25 cellular contexts compared by ENCODE assay signal in the genomic region with DNA sequence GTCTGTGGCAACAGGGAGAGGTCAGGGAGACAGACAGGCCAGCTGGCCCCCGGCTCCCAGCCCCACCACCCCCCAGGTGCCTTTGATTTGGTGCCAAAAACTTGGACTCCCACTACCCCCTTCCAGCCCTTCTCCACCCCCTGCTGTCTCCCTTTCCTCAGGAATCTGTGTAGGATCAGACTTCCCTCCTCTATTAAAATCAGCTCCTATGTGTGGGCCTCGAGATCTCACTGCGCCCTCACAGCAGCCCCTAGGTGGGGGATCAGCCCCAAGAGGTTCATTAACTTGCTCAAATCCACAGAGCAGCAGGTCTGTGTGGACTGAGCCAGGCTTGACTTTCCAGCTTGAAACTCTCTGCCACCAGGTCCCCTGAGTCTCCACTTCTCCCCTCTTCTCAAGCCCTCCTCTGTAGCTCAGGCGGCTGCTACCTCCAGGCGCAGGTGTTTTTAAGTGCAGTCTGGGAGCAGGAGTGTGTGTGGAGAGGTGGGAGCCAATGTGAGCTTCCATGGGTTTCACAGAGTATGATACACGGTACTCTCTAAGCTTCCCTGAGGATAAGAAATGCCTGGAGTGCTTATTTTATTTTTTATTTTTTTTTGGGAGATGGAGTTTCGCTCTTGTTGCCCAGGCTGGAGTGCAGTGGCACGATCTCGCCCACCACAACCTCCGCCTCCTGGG. TPM values are rescaled to one million over a fixed set of nuclear protein-coding genes. Genes with fewer than 3 reads are reported as not detected.
DNase-seq lines count a peak whose midpoint lies in the region; ATAC-seq and TF ChIP-seq lines count a peak whose summit lies in the region.
"Had no signal": no experiment of that assay in that cellular context is flagged by ENCODE, and none has a peak within 500 bp of the region (broad histone marks: within the 10 kb centered on the region; RNA-seq: fewer than 3 reads in every experiment).

No MANE protein-coding gene starts in this region.

- H3K36me3 ChIP-seq in osteoblast (ENCODE audit: insufficient read depth, low read length) = no peaks in the 10 kb centered on the region
- H3K36me3 ChIP-seq: MG63 had no signal

- H3K27ac Mint-ChIP-seq in dendritic cell treated with granulocyte-macrophage colony-stimulating factor and Interleukin-4, amounts not matched to agents 40 ng/mL and 50 ng/mL, for 4 days = peak overlapping the region; percentile 55
- no peak overlapping the region for H3K27ac Mint-ChIP-seq in stimulated activated effector memory CD8-positive, alpha-beta T cell treated with anti-CD3 and anti-CD28 coated beads, Interleukin-12 subunit alpha, Interleukin-12 subunit beta, amount 100 ng/mL, for 72 hours
- no peak overlapping the region for H3K27ac Mint-ChIP-seq in activated T-helper 17 cell treated with anti-CD3 and anti-CD28 coated beads, Interleukin-2, amount 50 U/mL, for 72 hours

- H3K4me3 Mint-ChIP-seq in dendritic cell treated with granulocyte-macrophage colony-stimulating factor and Interleukin-4, amounts not matched to agents 40 ng/mL and 50 ng/mL, for 4 days = no peak overlapping the region
- H3K4me3 Mint-ChIP-seq in stimulated activated effector memory CD8-positive, alpha-beta T cell treated with anti-CD3 and anti-CD28 coated beads, Interleukin-12 subunit alpha, Interleukin-12 subunit beta, amount 100 ng/mL, for 72 hours = no peak overlapping the region
- no peak overlapping the region for H3K4me3 Mint-ChIP-seq in activated T-helper 17 cell treated with anti-CD3 and anti-CD28 coated beads, Interleukin-2, amount 50 U/mL, for 72 hours

- no peak overlapping the region for H2AFZ ChIP-seq in osteoblast (ENCODE audit: low read length)

- TF ChIP-seq CTCF in osteoblast (IDR thresholded peaks at IDR 0.05; ENCODE audit: extremely low read depth, low read depth, low read length) = no peak

- H3K27ac ChIP-seq in osteoblast (ENCODE audit: low read depth, low read length) = no peak overlapping the region
- H3K27ac ChIP-seq: BLaER1 had no signal

- H3K36me3 Mint-ChIP-seq in dendritic cell treated with granulocyte-macrophage colony-stimulating factor and Interleukin-4, amounts not matched to agents 40 ng/mL and 50 ng/mL, for 4 days (ENCODE audit: low read depth) = no peaks in the 10 kb centered on the region
- no peaks in the 10 kb centered on the region for H3K36me3 Mint-ChIP-seq in stimulated activated effector memory CD8-positive, alpha-beta T cell treated with anti-CD3 and anti-CD28 coated beads, Interleukin-12 subunit alpha, Interleukin-12 subunit beta, amount 100 ng/mL, for 72 hours
- H3K36me3 Mint-ChIP-seq in activated T-helper 17 cell treated with anti-CD3 and anti-CD28 coated beads, Interleukin-2, amount 50 U/mL, for 72 hours (ENCODE audit: low read depth) = no peaks in the 10 kb centered on the region
- H3K36me3 Mint-ChIP-seq: CD8-positive, alpha-beta T cell had no signal

- H3K4me1 Mint-ChIP-seq in dendritic cell treated with granulocyte-macrophage colony-stimulating factor and Interleukin-4, amounts not matched to agents 40 ng/mL and 50 ng/mL, for 4 days (ENCODE audit: low read depth) = peaks cover 18% of the 10 kb centered on the region
- H3K4me1 Mint-ChIP-seq in stimulated activated effector memory CD8-positive, alpha-beta T cell treated with anti-CD3 and anti-CD28 coated beads, Interleukin-12 subunit alpha, Interleukin-12 subunit beta, amount 100 ng/mL, for 72 hours = peaks cover 21% of the 10 kb centered on the region
- H3K4me1 Mint-ChIP-seq in activated T-helper 17 cell treated with anti-CD3 and anti-CD28 coated beads, Interleukin-2, amount 50 U/mL, for 72 hours = peaks cover 8% of the 10 kb centered on the region

- H3K79me2 ChIP-seq in osteoblast (ENCODE audit: insufficient read depth, low read length) = no peaks in the 10 kb centered on the region

- no peaks in the 10 kb centered on the region for H4K20me1 ChIP-seq in osteoblast (ENCODE audit: insufficient read depth, low read length)
- H4K20me1 ChIP-seq: BLaER1 had no signal

- no peaks in the 10 kb centered on the region for H3K9me3 ChIP-seq in osteoblast (ENCODE audit: low read depth, low read length)
- H3K9me3 ChIP-seq: BLaER1, MG63 had no signal

- peaks cover 4% of the 10 kb centered on the region for H3K4me1 ChIP-seq in osteoblast (ENCODE audit: insufficient read depth, low read length)

- peaks cover 10% of the 10 kb centered on the region for H3K27me3 ChIP-seq in osteoblast (ENCODE audit: insufficient read depth, low read length)

- no peaks in the 10 kb centered on the region for H3K9me3 Mint-ChIP-seq in dendritic cell treated with granulocyte-macrophage colony-stimulating factor and Interleukin-4, amounts not matched to agents 40 ng/mL and 50 ng/mL, for 4 days
- no peaks in the 10 kb centered on the region for H3K9me3 Mint-ChIP-seq in stimulated activated effector memory CD8-positive, alpha-beta T cell treated with anti-CD3 and anti-CD28 coated beads, Interleukin-12 subunit alpha, Interleukin-12 subunit beta, amount 100 ng/mL, for 72 hours
- no peaks in the 10 kb centered on the region for H3K9me3 Mint-ChIP-seq in activated T-helper 17 cell treated with anti-CD3 and anti-CD28 coated beads, Interleukin-2, amount 50 U/mL, for 72 hours
- H3K9me3 Mint-ChIP-seq: CD8-positive, alpha-beta T cell had no signal

- ATAC-seq in stimulated activated effector memory CD8-positive, alpha-beta T cell treated with anti-CD3 and anti-CD28 coated beads, Interleukin-12 subunit alpha, Interleukin-12 subunit beta, amount 100 ng/mL, for 72 hours = no peak
- ATAC-seq in activated T-helper 17 cell treated with anti-CD3 and anti-CD28 coated beads, Interleukin-2, amount 50 U/mL, for 72 hours (replicated peaks) = no peak

- no peak overlapping the region for H3K4me2 ChIP-seq in osteoblast (ENCODE audit: insufficient read depth, low read length)

- H3K27me3 Mint-ChIP-seq in dendritic cell treated with granulocyte-macrophage colony-stimulating factor and Interleukin-4, amounts not matched to agents 40 ng/mL and 50 ng/mL, for 4 days = peaks cover 53% of the 10 kb centered on the region
- peaks cover 7% of the 10 kb centered on the region for H3K27me3 Mint-ChIP-seq in activated T-helper 17 cell treated with anti-CD3 and anti-CD28 coated beads, Interleukin-2, amount 50 U/mL, for 72 hours

- intact Hi-C loops in dendritic cell treated with granulocyte-macrophage colony-stimulating factor and Interleukin-4, amounts not matched to agents 40 ng/mL and 50 ng/mL, for 4 days (cut with micrococcal nuclease) = no loop called here

- H3K4me3 ChIP-seq in osteoblast (ENCODE audit: insufficient read depth, low read length) = no peak overlapping the region
- H3K4me3 ChIP-seq: BLaER1, MG63 had no signal

- peak; percentile 22 for DNase-seq in NCI-H2171 treated with DMSO at 0.1 percent for 48 hours (lab: John Stamatoyannopoulos, UW)
- no peak for DNase-seq in NCI-H2171 (lab: John Stamatoyannopoulos, UW)
- DNase-seq in NCI-H2107 treated with DMSO at 0.1 percent for 48 hours (lab: John Stamatoyannopoulos, UW; ENCODE audit: unreplicated experiment) = peak; percentile 56
- DNase-seq in osteoblast (ENCODE audit: insufficient read length, low spot score, missing footprints) = peak; percentile 74
- DNase-seq in stimulated activated effector memory CD8-positive, alpha-beta T cell treated with anti-CD3 and anti-CD28 coated beads, Interleukin-12 subunit alpha, Interleukin-12 subunit beta, amount 100 ng/mL, for 72 hours (ENCODE audit: low spot score in 2 of 2) = no peak
- DNase-seq in SKM-1 (lab: John Stamatoyannopoulos, UW; ENCODE audit: unreplicated experiment) = no peak
- DNase-seq: CD8-positive, alpha-beta T cell; GF-D8; IMR-90; Karpas-422; MG63; NCI-H1092; NCI-H187; NCI-H2227 treated with DMSO at 0.1 percent for 48 hours; NCI-H526; NK-92 treated with Interleukin-12 subunit alpha and Interleukin-12 subunit beta, amount 100 ng/mL, for 24 hours; OCI-M1; SHP77 treated with DMSO at 0.1 percent for 48 hours had no signal

RNA-seq across cellular contexts. Expression of a gene that starts 1.7 kb away (rescaled TPM):
- not detected in 2 replicates for total RNA-seq in osteoblast
- not detected for total RNA-seq in activated T-helper 17 cell treated with anti-CD3 and anti-CD28 coated beads, Interleukin-2, amount 50 U/mL, for 72 hours
- total RNA-seq: A172; CD8-positive, alpha-beta T cell; Daoy; HT-29; IMR-90; RPMI7951 had no signal

RNA-seq across cellular contexts. Expression of a gene that starts 6.8 kb away (rescaled TPM):
- total RNA-seq in osteoblast = 4.7 and 12.1 TPM in 2 replicates
- not detected for total RNA-seq in activated T-helper 17 cell treated with anti-CD3 and anti-CD28 coated beads, Interleukin-2, amount 50 U/mL, for 72 hours
- total RNA-seq: A172; CD8-positive, alpha-beta T cell; HT-29; RPMI7951 had no signal

RNA-seq across cellular contexts. Expression of a gene that starts 10.5 kb away (rescaled TPM):
- 93.1 and 98.8 TPM in 2 replicates for total RNA-seq in osteoblast
- 10 to 100 TPM; 45.0 to 74.1 TPM for total RNA-seq in activated T-helper 17 cell treated with anti-CD3 and anti-CD28 coated beads, Interleukin-2, amount 50 U/mL, for 72 hours

RNA-seq across cellular contexts. Expression of a gene that starts 21.5 kb away (rescaled TPM):
- total RNA-seq in osteoblast = 24.2 and 30.9 TPM in 2 replicates
- 1 to 10 TPM in 1 of 2 donors, under 1 TPM in 1; 0.11 to 1.7 TPM for total RNA-seq in activated T-helper 17 cell treated with anti-CD3 and anti-CD28 coated beads, Interleukin-2, amount 50 U/mL, for 72 hours
- total RNA-seq: RPMI7951 had no signal

RNA-seq across cellular contexts. Expression of a gene that starts 28.5 kb away (rescaled TPM):
- not detected in 2 replicates for total RNA-seq in osteoblast
- not detected for total RNA-seq in activated T-helper 17 cell treated with anti-CD3 and anti-CD28 coated beads, Interleukin-2, amount 50 U/mL, for 72 hours
- total RNA-seq: A172; CD8-positive, alpha-beta T cell; Daoy; HT-29; IMR-90 had no signal

Comparison
In these comparisons a context has a peak if more than half of its experiments do, and no peak if none do; other contexts are left out.
1. DNase-seq: peak in NCI-H2171 treated with DMSO at 0.1 percent for 48 hours (single experiment), NCI-H2107 treated with DMSO at 0.1 percent for 48 hours (single experiment) and osteoblast (single experiment); none in NCI-H2171 (single experiment), stimulated activated effector memory CD8-positive, alpha-beta T cell treated with anti-CD3 and anti-CD28 coated beads, Interleukin-12 subunit alpha, Interleukin-12 subunit beta, amount 100 ng/mL, for 72 hours (0 of 2) and SKM-1 (single experiment).